Comparison of ENCODE assay signal across 8 cellular contexts in the genomic region with DNA sequence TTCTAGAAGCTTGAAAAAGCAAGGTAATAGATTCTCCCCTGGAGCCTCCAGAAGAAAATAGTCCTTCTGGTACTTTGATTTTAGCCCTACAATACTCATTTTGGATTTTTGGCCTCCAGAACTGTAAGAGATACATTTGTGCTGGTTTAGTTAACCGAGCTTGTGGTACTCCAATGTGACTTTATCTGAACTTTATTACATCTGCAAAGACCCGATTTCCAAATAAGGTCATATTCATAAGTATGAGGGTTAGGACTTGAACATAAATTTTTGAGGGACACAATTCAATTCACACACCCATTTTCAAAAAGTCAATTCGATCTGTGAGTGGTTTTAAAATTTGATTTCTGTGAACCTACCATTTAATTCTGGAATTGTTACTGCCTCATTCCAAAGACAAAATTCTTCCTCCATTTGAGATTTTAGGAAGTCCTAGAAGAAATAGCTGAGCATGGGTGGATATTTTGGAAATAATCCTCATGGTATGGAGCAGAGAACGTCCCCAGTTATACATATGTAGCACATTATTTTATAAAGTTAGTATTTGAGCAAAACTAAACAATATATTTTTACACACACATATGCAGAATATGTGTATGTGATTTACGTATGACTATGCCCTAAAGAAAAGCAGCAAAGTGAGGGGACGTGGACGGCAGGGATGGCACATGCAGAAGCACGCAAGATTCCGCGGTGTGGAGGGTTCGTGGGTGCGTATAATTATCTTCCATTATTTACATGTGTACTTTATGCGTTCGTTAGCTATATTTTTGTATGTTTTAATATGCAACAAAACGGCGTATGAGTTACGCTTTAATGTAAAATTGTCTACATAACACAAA. TPM values are rescaled to one million over a fixed set of nuclear protein-coding genes. Genes with fewer than 3 reads are reported as not detected.
DNase-seq lines count a peak whose midpoint lies in the region; ATAC-seq, FAIRE-seq and TF ChIP-seq lines count a peak whose summit lies in the region.

No MANE protein-coding gene starts in this region.

- DNase-seq in HFF-Myc (ENCODE audit: extremely low read depth, low read depth) (no peak), foreskin keratinocyte (no peak), sigmoid colon (no peak), T-helper 9 cell (no peak), GM12891 (ENCODE audit: insufficient read length, low spot score) (no peak), dermis blood vessel endothelial cell (no peak)

- H3K27me3 ChIP-seq in foreskin keratinocyte (no peaks in the 10 kb centered on the region), sigmoid colon (no peaks in the 10 kb centered on the region)

- WGBS in sigmoid colon, 2 donors = 19 to 28% methylated on average over 17 of the region's 17 CpGs

- TF ChIP-seq POLR2A in sigmoid colon (IDR thresholded peaks at IDR 0.05) (no peak), GM12891 (IDR thresholded peaks at IDR 0.05; ENCODE audit: low read depth, low read length) (no peak)

- H3K4me1 ChIP-seq in foreskin keratinocyte (peaks cover 13% of the 10 kb centered on the region), sigmoid colon (peaks cover 0 to 19% (median 14%) of the 10 kb centered on the region in 4 donors)

- no peaks in the 10 kb centered on the region for H3K9me3 ChIP-seq in sigmoid colon

- H3K27ac ChIP-seq in VCaP (peak overlapping the region; percentile 90), foreskin keratinocyte (peak overlapping the region; percentile 84), sigmoid colon (peak overlapping the region; percentile 87 to 88 (median 88))

- H3K36me3 ChIP-seq in sigmoid colon = no peaks in the 10 kb centered on the region

- TF ChIP-seq CTCF in HFF-Myc (IDR thresholded peaks at IDR 0.05; ENCODE audit: low read depth, low read length, missing control alignments) = no peak
- TF ChIP-seq CTCF in VCaP (conservative IDR thresholded peaks at IDR 0.05) = no peak
- no peak for TF ChIP-seq CTCF in foreskin keratinocyte (conservative IDR thresholded peaks at IDR 0.05)
- TF ChIP-seq CTCF in sigmoid colon (IDR thresholded peaks at IDR 0.05) = no peak

- no peak for TF ChIP-seq EP300 in sigmoid colon (IDR thresholded peaks at IDR 0.05)

- H3K4me3 ChIP-seq in HFF-Myc (replicated peaks; ENCODE audit: low read depth, low read length) (peak overlapping the region; percentile 94), sigmoid colon (peak overlapping the region; percentile 65 to 76 (median 72))

- no peak for ATAC-seq in foreskin keratinocyte
- no peak for ATAC-seq in GM21515 (IDR thresholded peaks at IDR 0.05; ENCODE audit: unreplicated experiment)

- no peak for FAIRE-seq in GM12891 (lab: Jason Lieb, UNC)

- intact Hi-C loops in sigmoid colon (cut with DNase I) = loop anchor here (1.0 to 5.0 kb wide), 2 partner anchors 44 to 406 kb away; a partner anchor contains a TSS

TF ChIP-seq in GM12891, 5 proteins besides CTCF, POLR2A, EP300 and RAD21:
- TF ChIP-seq SPI1 (IDR thresholded peaks at IDR 0.05; ENCODE audit: low read depth, low read length) (no peak), POLR2AphosphoS5 (IDR thresholded peaks at IDR 0.05; ENCODE audit: low read depth, low read length) (no peak), POU2F2 (IDR thresholded peaks at IDR 0.05; ENCODE audit: low read depth, low read length) (no peak), TAF1 (IDR thresholded peaks at IDR 0.05; ENCODE audit: low read depth, low read length) (no peak), PAX5 (IDR thresholded peaks at IDR 0.05; ENCODE audit: insufficient read depth, low read length, severe bottlenecking) (no peak)

RNA-seq across cellular contexts. Expression of a gene that starts 0.9 kb away (rescaled TPM):
- 25.8 and 30.9 TPM in 2 replicates for total RNA-seq in foreskin keratinocyte
- polyA plus RNA-seq in foreskin keratinocyte = 15.7 and 22.5 TPM in 2 replicates
- 10 to 100 TPM; 12.9 to 19.7 (median 14.3) TPM for total RNA-seq in sigmoid colon
- 1 to 10 TPM; 6.0 to 9.9 (median 7.9) TPM for polyA plus RNA-seq in sigmoid colon
- 9.0 TPM for polyA plus RNA-seq in GM12891 (2012; ENCODE audit: low read depth, missing spikeins)
- 13.8 and 20.1 TPM in 2 replicates for total RNA-seq in dermis blood vessel endothelial cell

RNA-seq across cellular contexts. Expression of a gene that starts 44.8 kb away (rescaled TPM):
- total RNA-seq in foreskin keratinocyte = 1.0 TPM in 2 replicates
- 0.30 and 0.40 TPM in 2 replicates for polyA plus RNA-seq in foreskin keratinocyte
- total RNA-seq in sigmoid colon = 1 to 10 TPM; 4.2 to 7.2 (median 6.0) TPM
- 1 to 10 TPM in 2 of 3 donors, under 1 TPM in 1; 0.69 to 1.2 (median 1.1) TPM for polyA plus RNA-seq in sigmoid colon
- 0.41 TPM for polyA plus RNA-seq in GM12891 (2012; ENCODE audit: low read depth, missing spikeins)
- total RNA-seq in dermis blood vessel endothelial cell = 2.6 and 4.4 TPM in 2 replicates
